ENCODE assay signal across 27 cellular contexts in genomic region chr4:182564966-182565365, GRCh38.
"Had no signal": no experiment of that assay in that cellular context is flagged by ENCODE, and none has a peak within 500 bp of the region (broad histone marks: within the 10 kb centered on the region; RNA-seq: fewer than 3 reads in every experiment).

No MANE protein-coding gene starts in this region.

- H3K4me1 ChIP-seq: body of pancreas, colonic mucosa had no signal

- H3K36me3 ChIP-seq: colonic mucosa, heart left ventricle had no signal

- H3K4me1 Mint-ChIP-seq: activated CD4-positive, alpha-beta memory T cell treated with anti-CD3 and anti-CD28 coated beads, Interleukin-2, amount 10 ng/mL, durations not matched to agents 7 days and 5 days; activated CD4-positive, alpha-beta T cell treated with anti-CD3 and anti-CD28 coated beads, Interleukin-2, amount 10 ng/mL, durations not matched to agents 7 days and 5 days; activated naive CD4-positive, alpha-beta T cell treated with anti-CD3 and anti-CD28 coated beads, Interleukin-2, amount 10 ng/mL, durations not matched to agents 7 days and 5 days; activated naive CD8-positive, alpha-beta T cell treated with anti-CD3 and anti-CD28 coated beads, Interleukin-2, amount 10 ng/mL, durations not matched to agents 7 days and 5 days had no signal

- H3K9me3 ChIP-seq: body of pancreas, colonic mucosa, heart left ventricle had no signal

- H3K27ac ChIP-seq: body of pancreas, colonic mucosa, dorsolateral prefrontal cortex, heart left ventricle had no signal

- FAIRE-seq: frontal cortex had no signal

- ATAC-seq: activated naive CD4-positive, alpha-beta T cell treated with anti-CD3 and anti-CD28 coated beads, Interleukin-2, amount 50 U/mL, for 72 hours; activated T-cell treated with anti-CD3 and anti-CD28 coated beads, Interleukin-2, amount 50 U/mL, for 72 hours; body of pancreas; esophagus mucosa; heart left ventricle had no signal

- H3K27me3 Mint-ChIP-seq: activated CD4-positive, alpha-beta memory T cell treated with anti-CD3 and anti-CD28 coated beads, Interleukin-2, amount 10 ng/mL, durations not matched to agents 7 days and 5 days; activated CD4-positive, alpha-beta T cell treated with anti-CD3 and anti-CD28 coated beads, Interleukin-2, amount 10 ng/mL, durations not matched to agents 7 days and 5 days; activated naive CD4-positive, alpha-beta T cell treated with anti-CD3 and anti-CD28 coated beads, Interleukin-2, amount 10 ng/mL, durations not matched to agents 7 days and 5 days; dendritic cell treated with granulocyte-macrophage colony-stimulating factor and Interleukin-4, amounts not matched to agents 40 ng/mL and 50 ng/mL, for 4 days had no signal

- H3K4me3 ChIP-seq: body of pancreas, colonic mucosa, dorsolateral prefrontal cortex, heart left ventricle had no signal

- H3K27ac Mint-ChIP-seq: activated CD4-positive, alpha-beta memory T cell treated with anti-CD3 and anti-CD28 coated beads, Interleukin-2, amount 10 ng/mL, durations not matched to agents 7 days and 5 days; activated CD4-positive, alpha-beta T cell treated with anti-CD3 and anti-CD28 coated beads, Interleukin-2, amount 10 ng/mL, durations not matched to agents 7 days and 5 days; activated naive CD4-positive, alpha-beta T cell treated with anti-CD3 and anti-CD28 coated beads, Interleukin-2, amount 10 ng/mL, durations not matched to agents 7 days and 5 days; activated naive CD4-positive, alpha-beta T cell treated with anti-CD3 and anti-CD28 coated beads, Interleukin-2, amount 50 U/mL, for 72 hours; activated naive CD8-positive, alpha-beta T cell treated with anti-CD3 and anti-CD28 coated beads, Interleukin-2, amount 10 ng/mL, durations not matched to agents 7 days and 5 days; activated T-cell treated with anti-CD3 and anti-CD28 coated beads, Interleukin-2, amount 50 U/mL, for 24 hours; activated T-cell treated with anti-CD3 and anti-CD28 coated beads, Interleukin-2, amount 50 U/mL, for 72 hours; dendritic cell treated with granulocyte-macrophage colony-stimulating factor and Interleukin-4, amounts not matched to agents 40 ng/mL and 50 ng/mL, for 4 days; endodermal cell had no signal

- DNase-seq: activated CD4-positive, alpha-beta memory T cell treated with anti-CD3 and anti-CD28 coated beads, Interleukin-2, amount 10 ng/mL, durations not matched to agents 7 days and 5 days; activated CD4-positive, alpha-beta T cell treated with anti-CD3 and anti-CD28 coated beads for 1 hour; activated CD4-positive, alpha-beta T cell treated with anti-CD3 and anti-CD28 coated beads for 4 hours; activated CD4-positive, alpha-beta T cell treated with anti-CD3 and anti-CD28 coated beads, Interleukin-2, amount 10 ng/mL, durations not matched to agents 7 days and 5 days; activated CD4-positive, alpha-beta T cell treated with anti-CD3 and anti-CD28 coated beads, Interleukin-2, amount 50 U/mL, for 4 hours; activated CD8-positive, alpha-beta memory T cell treated with anti-CD3 and anti-CD28 coated beads, Interleukin-2, amount 50 U/mL, for 48 hours; activated gamma-delta T cell; activated naive CD4-positive, alpha-beta T cell; activated naive CD4-positive, alpha-beta T cell treated with anti-CD3 and anti-CD28 coated beads, Interleukin-2, amount 10 ng/mL, durations not matched to agents 7 days and 5 days; activated naive CD8-positive, alpha-beta T cell treated with anti-CD3 and anti-CD28 coated beads, Interleukin-2, amount 10 ng/mL, durations not matched to agents 7 days and 5 days; activated T-cell treated with anti-CD3 and anti-CD28 coated beads for 4 hours; activated T-cell treated with anti-CD3 and anti-CD28 coated beads, Interleukin-2, amount 50 U/mL, for 24 hours; activated T-cell treated with anti-CD3 and anti-CD28 coated beads, Interleukin-2, amount 50 U/mL, for 72 hours; amniotic stem cell; anterior cingulate cortex; body of pancreas; caudate nucleus; colonic mucosa; dorsolateral prefrontal cortex; effector memory CD4-positive, alpha-beta T cell; endodermal cell; heart left ventricle; T-helper 2 cell had no signal

- H3K36me3 Mint-ChIP-seq: activated naive CD4-positive, alpha-beta T cell treated with anti-CD3 and anti-CD28 coated beads, Interleukin-2, amount 10 ng/mL, durations not matched to agents 7 days and 5 days; activated naive CD4-positive, alpha-beta T cell treated with anti-CD3 and anti-CD28 coated beads, Interleukin-2, amount 50 U/mL, for 72 hours; activated naive CD8-positive, alpha-beta T cell treated with anti-CD3 and anti-CD28 coated beads, Interleukin-2, amount 10 ng/mL, durations not matched to agents 7 days and 5 days had no signal

- H3K9me3 Mint-ChIP-seq: activated CD4-positive, alpha-beta memory T cell treated with anti-CD3 and anti-CD28 coated beads, Interleukin-2, amount 10 ng/mL, durations not matched to agents 7 days and 5 days; activated CD4-positive, alpha-beta T cell treated with anti-CD3 and anti-CD28 coated beads, Interleukin-2, amount 10 ng/mL, durations not matched to agents 7 days and 5 days; activated naive CD4-positive, alpha-beta T cell treated with anti-CD3 and anti-CD28 coated beads, Interleukin-2, amount 10 ng/mL, durations not matched to agents 7 days and 5 days; activated naive CD4-positive, alpha-beta T cell treated with anti-CD3 and anti-CD28 coated beads, Interleukin-2, amount 50 U/mL, for 72 hours; activated naive CD8-positive, alpha-beta T cell treated with anti-CD3 and anti-CD28 coated beads, Interleukin-2, amount 10 ng/mL, durations not matched to agents 7 days and 5 days; activated T-cell treated with anti-CD3 and anti-CD28 coated beads, Interleukin-2, amount 50 U/mL, for 24 hours; activated T-cell treated with anti-CD3 and anti-CD28 coated beads, Interleukin-2, amount 50 U/mL, for 72 hours; dendritic cell treated with granulocyte-macrophage colony-stimulating factor and Interleukin-4, amounts not matched to agents 40 ng/mL and 50 ng/mL, for 4 days; endodermal cell had no signal

- H3K27me3 ChIP-seq: body of pancreas, colonic mucosa, heart left ventricle had no signal

- H3K4me3 Mint-ChIP-seq: activated CD4-positive, alpha-beta memory T cell treated with anti-CD3 and anti-CD28 coated beads, Interleukin-2, amount 10 ng/mL, durations not matched to agents 7 days and 5 days; activated CD4-positive, alpha-beta T cell treated with anti-CD3 and anti-CD28 coated beads, Interleukin-2, amount 10 ng/mL, durations not matched to agents 7 days and 5 days; activated naive CD4-positive, alpha-beta T cell treated with anti-CD3 and anti-CD28 coated beads, Interleukin-2, amount 10 ng/mL, durations not matched to agents 7 days and 5 days; activated naive CD8-positive, alpha-beta T cell treated with anti-CD3 and anti-CD28 coated beads, Interleukin-2, amount 10 ng/mL, durations not matched to agents 7 days and 5 days; activated T-cell treated with anti-CD3 and anti-CD28 coated beads, Interleukin-2, amount 50 U/mL, for 24 hours; activated T-cell treated with anti-CD3 and anti-CD28 coated beads, Interleukin-2, amount 50 U/mL, for 72 hours; dendritic cell treated with granulocyte-macrophage colony-stimulating factor and Interleukin-4, amounts not matched to agents 40 ng/mL and 50 ng/mL, for 4 days; endodermal cell had no signal
